13 cellular contexts compared by ENCODE assay signal in the genomic region with DNA sequence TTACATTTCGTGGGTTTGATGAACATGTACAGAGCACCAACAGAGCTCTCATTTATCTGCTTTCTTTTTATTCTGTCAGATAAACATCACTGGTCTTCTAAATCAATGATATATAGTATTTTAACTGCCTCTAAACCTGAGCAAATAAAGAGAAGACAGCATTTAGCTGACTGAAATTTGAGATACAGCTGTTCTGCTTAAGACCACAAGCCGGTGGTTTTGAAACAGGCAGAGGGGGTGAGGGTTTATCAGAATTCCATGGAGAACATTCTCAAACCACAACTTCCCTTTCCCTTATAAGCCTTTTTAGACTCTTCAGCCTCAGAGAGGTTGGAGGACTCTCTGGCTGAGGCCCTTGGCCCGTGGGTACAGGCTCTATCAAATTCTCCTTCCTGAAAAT.
DNase-seq lines count a peak whose midpoint lies in the region; ATAC-seq and TF ChIP-seq lines count a peak whose summit lies in the region.
"Had no signal": no experiment of that assay in that cellular context is flagged by ENCODE, and none has a peak within 500 bp of the region (broad histone marks: within the 10 kb centered on the region; RNA-seq: fewer than 3 reads in every experiment).

No MANE protein-coding gene starts in this region.

- DNase-seq in Right ventricle myocardium superior, result no peak
- DNase-seq in left ventricle myocardium inferior, result no peak
- peak; percentile 16 for DNase-seq in glomerular visceral epithelial cell (ENCODE audit: extremely low spot score)
- no peak for DNase-seq in activated naive CD4-positive, alpha-beta T cell treated with anti-CD3 and anti-CD28 coated beads, Interleukin-2, amount 50 U/mL, for 16 hours
- DNase-seq: activated CD8-positive, alpha-beta T cell treated with anti-CD3 and anti-CD28 coated beads, Interleukin-2, amount 10 ng/mL, durations not matched to agents 7 days and 5 days; activated naive CD8-positive, alpha-beta T cell treated with anti-CD3 and anti-CD28 coated beads for 36 hours; AML-193; effector memory CD4-positive, alpha-beta T cell; SHP77 had no signal

- no peak for TF ChIP-seq CTCF in left ventricle myocardium inferior (IDR thresholded peaks at IDR 0.05; ENCODE audit: borderline replicate concordance)

- intact Hi-C loops in Right ventricle myocardium superior (cut with DNase I), result no loop called here
- intact Hi-C loops in left ventricle myocardium inferior (cut with micrococcal nuclease), result no loop called here

- no peak overlapping the region for H3K4me3 ChIP-seq in left ventricle myocardium inferior

- no peaks in the 10 kb centered on the region for H3K9me3 ChIP-seq in left ventricle myocardium inferior (replicated peaks)

- H3K27me3 ChIP-seq in left ventricle myocardium inferior (ENCODE audit: low read depth), result no peaks in the 10 kb centered on the region

- H3K27ac ChIP-seq in left ventricle myocardium inferior (replicated peaks), result no peak overlapping the region

- no peaks in the 10 kb centered on the region for H3K4me1 ChIP-seq in left ventricle myocardium inferior

- peak; percentile 74 for ATAC-seq in Right ventricle myocardium superior (ENCODE audit: poor library complexity)
- ATAC-seq in SK-N-SH treated with all-trans-retinoic acid at 6 μM for 48 hours, result peak; percentile 79
- ATAC-seq in HG02642 (IDR thresholded peaks at IDR 0.05; ENCODE audit: poor library complexity, unreplicated experiment), result no peak
- no peak for ATAC-seq in GM19023 (IDR thresholded peaks at IDR 0.05; ENCODE audit: unreplicated experiment)
- no peak for ATAC-seq in HG03097 (IDR thresholded peaks at IDR 0.05; ENCODE audit: low FRiP score, unreplicated experiment)
- ATAC-seq: activated CD8-positive, alpha-beta T cell treated with anti-CD3 and anti-CD28 coated beads, Interleukin-2, amount 10 ng/mL, durations not matched to agents 7 days and 5 days had no signal

- H3K36me3 ChIP-seq in left ventricle myocardium inferior, result no peaks in the 10 kb centered on the region

TF ChIP-seq in SK-N-SH treated with all-trans-retinoic acid at 6 μM for 48 hours, 23 proteins besides CTCF, POLR2A, EP300 and RAD21:
- TF ChIP-seq ZFP30 (CRISPR knock-in tag; IDR thresholded peaks at IDR 0.05), result no peak
- no peak for TF ChIP-seq TOX (CRISPR knock-in tag; IDR thresholded peaks at IDR 0.05; ENCODE audit: borderline replicate concordance)
- no peak for TF ChIP-seq ZNF565 (CRISPR knock-in tag; conservative IDR thresholded peaks at IDR 0.05; ENCODE audit: low read depth)
- TF ChIP-seq SNAI2 (CRISPR knock-in tag; IDR thresholded peaks at IDR 0.05), result no peak
- TF ChIP-seq CREB5 (CRISPR knock-in tag; IDR thresholded peaks at IDR 0.05; ENCODE audit: low read depth), result no peak
- TF ChIP-seq ZNF70 (CRISPR knock-in tag; IDR thresholded peaks at IDR 0.05), result no peak
- no peak for TF ChIP-seq ISL1 (CRISPR knock-in tag; IDR thresholded peaks at IDR 0.05)
- no peak for TF ChIP-seq PATZ1 (CRISPR knock-in tag; IDR thresholded peaks at IDR 0.05; ENCODE audit: borderline replicate concordance)

Comparison
In these comparisons a context has a peak if more than half of its experiments do, and no peak if none do; other contexts are left out.
1. ATAC-seq: peak in Right ventricle myocardium superior (single experiment) and SK-N-SH treated with all-trans-retinoic acid at 6 μM for 48 hours (single experiment); none in HG02642 (single experiment), GM19023 (single experiment) and HG03097 (single experiment).